ENCODE assay signal across 19 cellular contexts in genomic region chr5:33937017-33937699, GRCh38. TPM values are rescaled to one million over a fixed set of nuclear protein-coding genes. Genes with fewer than 3 reads are reported as not detected.
A peak's percentile ranks its signal among the peaks of the same experiment; 100 is the strongest.
DNase-seq lines count a peak whose midpoint lies in the region; ATAC-seq, FAIRE-seq and TF ChIP-seq lines count a peak whose summit lies in the region.
"Had no signal": no experiment of that assay in that cellular context is flagged by ENCODE, and none has a peak within 500 bp of the region (broad histone marks: within the 10 kb centered on the region; RNA-seq: fewer than 3 reads in every experiment).

No MANE protein-coding gene starts in this region.

- no peak overlapping the region for H2AK5ac ChIP-seq in IMR-90 (ENCODE audit: low read depth, low read length)

- POLR2A ChIA-PET in AG04450 (lab: Yijun Ruan, JAX), result no interaction called here
- POLR2A ChIA-PET in IMR-90 (lab: Charles Lee; ENCODE audit: unreplicated experiment), result no interaction called here
- POLR2A ChIA-PET in endothelial cell of umbilical vein (lab: Charles Lee), result no interaction called here

- peaks cover 15% of the 10 kb centered on the region; the same call in 1 of the 2 replicates for H3K9me3 ChIP-seq in AG04450 (ENCODE audit: control insufficient read depth, insufficient read depth, low read length)
- H3K9me3 ChIP-seq in IMR-90 (ENCODE audit: control insufficient read depth, insufficient read depth, low read length), result peaks cover 5% of the 10 kb centered on the region; the same call in 1 of the 2 replicates
- H3K9me3 ChIP-seq in endothelial cell of umbilical vein (replicated peaks; ENCODE audit: control insufficient read depth, insufficient read depth, low read length), result no peaks in the 10 kb centered on the region
- H3K9me3 ChIP-seq in parathyroid adenoma (ENCODE audit: control insufficient read depth, low read length), result no peaks in the 10 kb centered on the region
- H3K9me3 ChIP-seq in testis, result no peaks in the 10 kb centered on the region
- H3K9me3 ChIP-seq: Peyer's patch had no signal

- TF ChIP-seq CTCF in AG04450 (IDR thresholded peaks at IDR 0.05; ENCODE audit: low read depth, low read length) (no peak), IMR-90 (conservative IDR thresholded peaks at IDR 0.05; ENCODE audit: low read depth, low read length) (no peak), endothelial cell of umbilical vein (IDR thresholded peaks at IDR 0.05; ENCODE audit: extremely low read depth in 1 of 2, insufficient read depth in 1 of 2, low read depth in 1 of 2, low read length in 2 of 2) (no peak), parathyroid adenoma (IDR thresholded peaks at IDR 0.05) (no peak), testis (IDR thresholded peaks at IDR 0.05) (no peak)

- H4K5ac ChIP-seq in IMR-90 (ENCODE audit: low read depth, low read length), result no peak overlapping the region

- H4K20me1 ChIP-seq in IMR-90 (ENCODE audit: insufficient read depth, low read length), result no peaks in the 10 kb centered on the region; the same call in 1 of the 2 replicates
- no peaks in the 10 kb centered on the region for H4K20me1 ChIP-seq in endothelial cell of umbilical vein (replicated peaks; ENCODE audit: control insufficient read depth, extremely low read depth, insufficient read depth, low read length)
- H4K20me1 ChIP-seq: BLaER1 had no signal

- no peak overlapping the region for H3K14ac ChIP-seq in IMR-90 (replicated peaks; ENCODE audit: low read depth, low read length)

- H2BK20ac ChIP-seq in IMR-90 (ENCODE audit: low read depth, low read length), result no peak overlapping the region

- H2BK120ac ChIP-seq in IMR-90 (ENCODE audit: low read depth, low read length), result no peak overlapping the region

- no peak overlapping the region for H3K23ac ChIP-seq in IMR-90 (ENCODE audit: low read depth, low read length)

- 26% methylated on average over 47 of the region's 53 CpGs; no CpG with 5 or more reads in 1 of the 2 experiments for WGBS in IMR-90 (ENCODE audit: extremely low coverage in 2 of 2, insufficient read length in 1 of 2), 2 experiments
- WGBS in testis, 2 donors, result 14 to 17% methylated on average over 20 to 42 of the region's 53 CpGs

- H3K9me1 ChIP-seq in IMR-90 (ENCODE audit: insufficient read depth, low read length) (no peaks in the 10 kb centered on the region), endothelial cell of umbilical vein (replicated peaks; ENCODE audit: control insufficient read depth, extremely low read depth, insufficient read depth, low read length) (no peaks in the 10 kb centered on the region)

- H2BK5ac ChIP-seq in IMR-90 (ENCODE audit: low read depth, low read length, poor library complexity, severe bottlenecking), result no peak overlapping the region

- no peak overlapping the region for H3K4ac ChIP-seq in IMR-90 (ENCODE audit: low read depth, low read length)

- no peak overlapping the region for H2AK9ac ChIP-seq in IMR-90 (replicated peaks; ENCODE audit: low read depth, low read length, poor library complexity)

- H2BK15ac ChIP-seq in IMR-90 (ENCODE audit: low read depth, low read length), result no peak overlapping the region

- FAIRE-seq in endothelial cell of umbilical vein (lab: Jason Lieb, UNC), result no peak
- FAIRE-seq: keratinocyte had no signal

- H3K18ac ChIP-seq in IMR-90 (ENCODE audit: low read depth, low read length), result no peak overlapping the region

- H3K9ac ChIP-seq in IMR-90 (ENCODE audit: low read depth, low read length), result no peak overlapping the region
- H3K9ac ChIP-seq in endothelial cell of umbilical vein (replicated peaks; ENCODE audit: extremely low read depth, insufficient read depth, low read length), result no peak overlapping the region
- H3K9ac ChIP-seq in parathyroid adenoma, result no peak overlapping the region
- H3K9ac ChIP-seq: BLaER1 had no signal

- in situ Hi-C loops in IMR-90 (cut with MboI; ENCODE audit: low sequenced_read_pairs), result no loop called here

- no peak for TF ChIP-seq POLR2A in IMR-90 (IDR thresholded peaks at IDR 0.05; ENCODE audit: low read depth, low read length)
- no peak for TF ChIP-seq POLR2A in endothelial cell of umbilical vein (IDR thresholded peaks at IDR 0.05; ENCODE audit: low read depth, low read length)
- TF ChIP-seq POLR2A in testis (IDR thresholded peaks at IDR 0.05), result no peak

- DNase-seq in AG04450 (ENCODE audit: low read depth, low spot score) (no peak), IMR-90 (no peak), endothelial cell of umbilical vein (ENCODE audit: low read depth, low spot score) (no peak), testis (no peak), left colon (no peak), GM19238 (ENCODE audit: insufficient read length, low spot score) (no peak)
- DNase-seq in natural killer cell treated with Interleukin-12 subunit alpha and Interleukin-12 subunit beta and Interleukin-15 and Interleukin-18, amount 100 ng/mL, for 72 hours (ENCODE audit: low spot score), result no peak
- DNase-seq: activated B cell treated with CpG ODN at 0.5 μM for 24 hours; naive B cell; NCI-H187 treated with DMSO at 0.1 percent for 48 hours; Peyer's patch; stimulated activated CD8-positive, alpha-beta memory T cell treated with anti-CD3 and anti-CD28 coated beads, Interleukin-4, amount 100 ng/mL, for 48 hours; trophoblast cell had no signal

- no peaks in the 10 kb centered on the region for H3K9me3 Mint-ChIP-seq in natural killer cell treated with Interleukin-12 subunit alpha and Interleukin-12 subunit beta and Interleukin-15 and Interleukin-18, amount 100 ng/mL, for 72 hours
- H3K9me3 Mint-ChIP-seq: activated B cell treated with CpG ODN at 0.5 μM for 24 hours, naive B cell had no signal

- no peak overlapping the region for H4K91ac ChIP-seq in IMR-90 (ENCODE audit: insufficient read depth, low read depth, low read length)

- peak overlapping the region; percentile 60 for H3K4me3 ChIP-seq in AG04450 (ENCODE audit: low read depth, low read length)
- peak overlapping the region; percentile 18; the same call in 1 of the 2 replicates for H3K4me3 ChIP-seq in IMR-90 (ENCODE audit: insufficient read depth, low read depth, low read length)
- no peak overlapping the region for H3K4me3 ChIP-seq in endothelial cell of umbilical vein (replicated peaks in 1 of 3; ENCODE audit: insufficient read depth in 1 of 3, low read depth in 1 of 3, low read length in 3 of 3)
- no peak overlapping the region for H3K4me3 ChIP-seq in parathyroid adenoma (ENCODE audit: low read depth, low read length)
- H3K4me3 ChIP-seq in testis, result peak overlapping the region in 1 of 2 donors; percentile 45
- H3K4me3 ChIP-seq: BLaER1 had no signal

- H3K27ac Mint-ChIP-seq in natural killer cell treated with Interleukin-12 subunit alpha and Interleukin-12 subunit beta and Interleukin-15 and Interleukin-18, amount 100 ng/mL, for 72 hours, result no peak overlapping the region
- H3K27ac Mint-ChIP-seq: activated B cell treated with CpG ODN at 0.5 μM for 24 hours, naive B cell had no signal

- H2AFZ ChIP-seq in IMR-90 (replicated peaks; ENCODE audit: low read length, poor library complexity) (peak overlapping the region; percentile 33), endothelial cell of umbilical vein (ENCODE audit: low read depth, low read length) (no peak overlapping the region), parathyroid adenoma (no peak overlapping the region)

- dilution Hi-C loops in IMR-90 (cut with HindIII; ENCODE audit: low sequenced_read_pairs, unreplicated experiment), result no loop called here
- dilution Hi-C loops in endothelial cell of umbilical vein (cut with MboI; ENCODE audit: extremely low pct_ligation_motif_present, low sequenced_read_pairs), result no loop called here

- H3K27me3 Mint-ChIP-seq in natural killer cell treated with Interleukin-12 subunit alpha and Interleukin-12 subunit beta and Interleukin-15 and Interleukin-18, amount 100 ng/mL, for 72 hours, result peaks cover 38 to 58% of the 10 kb centered on the region in 2 donors

- no peak overlapping the region for H4K8ac ChIP-seq in IMR-90 (ENCODE audit: low read depth in 2 of 2, low read length in 2 of 2)

- H3K27me3 ChIP-seq in AG04450 (ENCODE audit: control insufficient read depth, insufficient read depth, low read length) (peaks cover 58% of the 10 kb centered on the region), IMR-90 (ENCODE audit: control insufficient read depth, insufficient read depth, low read length) (peaks cover 53% of the 10 kb centered on the region), endothelial cell of umbilical vein (ENCODE audit: control insufficient read depth in 2 of 2, insufficient read depth in 2 of 2, low read length in 2 of 2) (peaks cover 42 to 49% of the 10 kb centered on the region in 2 experiments), parathyroid adenoma (ENCODE audit: control insufficient read depth, insufficient read depth, low read length) (peaks cover 3% of the 10 kb centered on the region), testis (peaks cover 2% of the 10 kb centered on the region)
- H3K27me3 ChIP-seq: Peyer's patch had no signal

- ATAC-seq in IMR-90 (ENCODE audit: low read depth), result no peak
- no peak for ATAC-seq in left colon
- ATAC-seq in natural killer cell treated with Interleukin-12 subunit alpha and Interleukin-12 subunit beta and Interleukin-15 and Interleukin-18, amount 100 ng/mL, for 72 hours, result no peak

- H3K79me1 ChIP-seq in IMR-90 (ENCODE audit: low read depth in 1 of 2, low read length in 2 of 2), result no peaks in the 10 kb centered on the region

- H3K4me1 Mint-ChIP-seq in natural killer cell treated with Interleukin-12 subunit alpha and Interleukin-12 subunit beta and Interleukin-15 and Interleukin-18, amount 100 ng/mL, for 72 hours (ENCODE audit: low read depth in 2 of 2), result no peaks in the 10 kb centered on the region

- H3K36me3 ChIP-seq in IMR-90 (ENCODE audit: control insufficient read depth, insufficient read depth, low read length) (no peaks in the 10 kb centered on the region), endothelial cell of umbilical vein (ENCODE audit: control insufficient read depth in 2 of 2, extremely low read depth in 1 of 2, insufficient read depth in 2 of 2, low read length in 2 of 2) (no peaks in the 10 kb centered on the region), parathyroid adenoma (ENCODE audit: control insufficient read depth, insufficient read depth, low read length) (no peaks in the 10 kb centered on the region), testis (ENCODE audit: low read depth, missing control alignments) (no peaks in the 10 kb centered on the region)
- H3K36me3 ChIP-seq: BLaER1, Peyer's patch had no signal

- BruUV-seq in IMR-90 (replicated peaks; lab: Mats Ljungman, UMichigan) (no TSS peak), endothelial cell of umbilical vein (replicated peaks; lab: Mats Ljungman, UMichigan) (no TSS peak)

- intact Hi-C loops in IMR-90 (cut with micrococcal nuclease) (loop anchor here (10.0 kb wide), 1 partner anchor 322 kb away; no protein-coding TSS in a partner anchor), endothelial cell of umbilical vein (cut with micrococcal nuclease) (no loop called here), testis (cut with DNase I; ENCODE audit: low total_unique reads) (no loop called here), left colon (cut with DNase I, micrococcal nuclease) (no loop called here)

- CTCF ChIA-PET in AG04450 (lab: Charles Lee) (interaction anchor here (3.0 to 5.1 kb wide), 2 partner anchors 33 to 467 kb away, joined by 21 to 47 read pairs; no protein-coding TSS in a partner anchor), IMR-90 (lab: Yijun Ruan, JAX) (no interaction called here), endothelial cell of umbilical vein (lab: Charles Lee) (interaction anchor here (2.7 to 6.0 kb wide), 4 partner anchors 33 to 502 kb away, joined by 19 to 345 read pairs (median 51); no protein-coding TSS in a partner anchor)

- H3K79me2 ChIP-seq in endothelial cell of umbilical vein (ENCODE audit: control insufficient read depth, insufficient read depth, low read length) (no peaks in the 10 kb centered on the region), parathyroid adenoma (no peaks in the 10 kb centered on the region)

- no peak overlapping the region for H3K56ac ChIP-seq in IMR-90 (ENCODE audit: extremely low read depth, insufficient read depth, low read length)

- no peak overlapping the region for H3K27ac ChIP-seq in AG04450 (ENCODE audit: low read depth, low read length)
- no peak overlapping the region for H3K27ac ChIP-seq in IMR-90 (ENCODE audit: insufficient read depth, low read length)
- no peak overlapping the region for H3K27ac ChIP-seq in endothelial cell of umbilical vein (ENCODE audit: insufficient read depth, low read depth, low read length)
- no peak overlapping the region for H3K27ac ChIP-seq in parathyroid adenoma
- H3K27ac ChIP-seq in testis, result no peak overlapping the region
- H3K27ac ChIP-seq: BLaER1, Peyer's patch had no signal

- H3K4me1 ChIP-seq in IMR-90 (ENCODE audit: control insufficient read depth, insufficient read depth, low read length) (no peaks in the 10 kb centered on the region), endothelial cell of umbilical vein (ENCODE audit: control insufficient read depth, extremely low read depth, insufficient read depth, low read length) (peaks cover 14% of the 10 kb centered on the region), parathyroid adenoma (no peaks in the 10 kb centered on the region), testis (peaks cover 7% of the 10 kb centered on the region)
- H3K4me1 ChIP-seq: BLaER1, Peyer's patch had no signal

- no peak overlapping the region for H3K4me3 Mint-ChIP-seq in natural killer cell treated with Interleukin-12 subunit alpha and Interleukin-12 subunit beta and Interleukin-15 and Interleukin-18, amount 100 ng/mL, for 72 hours
- H3K4me3 Mint-ChIP-seq: activated B cell treated with CpG ODN at 0.5 μM for 24 hours, naive B cell had no signal

- TF ChIP-seq RAD21 in IMR-90 (IDR thresholded peaks at IDR 0.05; ENCODE audit: low read length), result no peak

- H3K36me3 Mint-ChIP-seq in natural killer cell treated with Interleukin-12 subunit alpha and Interleukin-12 subunit beta and Interleukin-15 and Interleukin-18, amount 100 ng/mL, for 72 hours, result no peaks in the 10 kb centered on the region
- H3K36me3 Mint-ChIP-seq: naive B cell had no signal

- H3K4me2 ChIP-seq in IMR-90 (ENCODE audit: low read depth, low read length) (peak overlapping the region; percentile 100), endothelial cell of umbilical vein (ENCODE audit: insufficient read depth, low read length) (peak overlapping the region; percentile 1), parathyroid adenoma (ENCODE audit: low read length) (peak overlapping the region; percentile 65)
- H3K4me2 ChIP-seq: BLaER1 had no signal

RNA-seq across cellular contexts. Expression of gene RXFP3, which starts 1.0 kb away (rescaled TPM):
- polyA plus RNA-seq in AG04450 (2011; rRNA removed) (not detected in 2 replicates), IMR-90 (2012; rRNA removed) (not detected in 2 replicates), endothelial cell of umbilical vein (not detected in 2 replicates), testis (ENCODE audit: insufficient read depth, low read depth, low replicate concordance) (not detected)
- not detected in 2 replicates for polyA minus RNA-seq in AG04450 (2011; rRNA and poly(A)+ RNA removed)
- total RNA-seq in IMR-90 (2012; rRNA removed) (not detected in 2 replicates), endothelial cell of umbilical vein (not detected in 2 replicates), testis (not detected), left colon (not detected)
- polyA plus RNA-seq in IMR-90 (2012; cell fraction: cytosol; rRNA removed), result not detected in 2 replicates
- polyA plus RNA-seq in IMR-90 (2012; cell fraction: nucleus; rRNA removed; ENCODE audit: low replicate concordance), result not detected in 2 replicates
- not detected in 2 replicates for polyA plus RNA-seq in endothelial cell of umbilical vein (2011; cell fraction: cytosol; rRNA removed)
- not detected in 2 replicates for polyA plus RNA-seq in endothelial cell of umbilical vein (2011; cell fraction: nucleus; rRNA removed)
- not detected in 2 replicates for polyA plus RNA-seq in endothelial cell of umbilical vein (2012)
- not detected in 2 replicates for polyA minus RNA-seq in endothelial cell of umbilical vein
- not detected for polyA minus RNA-seq in endothelial cell of umbilical vein (2011; cell fraction: cytosol; rRNA and poly(A)+ RNA removed)
- polyA minus RNA-seq in endothelial cell of umbilical vein (2011; cell fraction: nucleus; rRNA and poly(A)+ RNA removed), result not detected in 2 replicates
- total RNA-seq in natural killer cell treated with Interleukin-12 subunit alpha and Interleukin-12 subunit beta and Interleukin-15 and Interleukin-18, amount 100 ng/mL, for 72 hours, result not detected
- total RNA-seq: activated B cell treated with CpG ODN at 0.5 μM for 24 hours; HT-29; Peyer's patch; right cardiac atrium; T-helper 1 cell treated with Interleukin-12 subunit alpha and Interleukin-12 subunit beta and Interleukin-4 antibody, amounts not matched to agents 30 ng/mL and 1 ng/mL, for 36 hours had no signal
- polyA plus RNA-seq: keratinocyte, right cardiac atrium had no signal

RNA-seq across cellular contexts. Expression of gene ADAMTS12, which starts 45.4 kb away (rescaled TPM):
- 46.8 and 47.6 TPM in 2 replicates for polyA plus RNA-seq in AG04450 (2011; rRNA removed)
- polyA minus RNA-seq in AG04450 (2011; rRNA and poly(A)+ RNA removed), result 111 and 145 TPM in 2 replicates
- total RNA-seq in IMR-90 (2012; rRNA removed), result 49.2 and 51.3 TPM in 2 replicates
- 24.3 and 27.3 TPM in 2 replicates for polyA plus RNA-seq in IMR-90 (2012; rRNA removed)
- 11.0 and 16.9 TPM in 2 replicates for polyA plus RNA-seq in IMR-90 (2012; cell fraction: cytosol; rRNA removed)
- polyA plus RNA-seq in IMR-90 (2012; cell fraction: nucleus; rRNA removed; ENCODE audit: low replicate concordance), result 11.0 and 24.1 TPM in 2 replicates
- 0.88 TPM in 1 of 2 replicates, not detected in the other for total RNA-seq in endothelial cell of umbilical vein
- not detected in 2 replicates for polyA plus RNA-seq in endothelial cell of umbilical vein
- 0.04 TPM in 2 replicates for polyA plus RNA-seq in endothelial cell of umbilical vein (2011; cell fraction: cytosol; rRNA removed)
- polyA plus RNA-seq in endothelial cell of umbilical vein (2011; cell fraction: nucleus; rRNA removed), result not detected in 2 replicates
- 1.8 and 3.0 TPM in 2 replicates for polyA plus RNA-seq in endothelial cell of umbilical vein (2012)
- 0.19 TPM in 1 of 2 replicates, not detected in the other for polyA minus RNA-seq in endothelial cell of umbilical vein
- not detected for polyA minus RNA-seq in endothelial cell of umbilical vein (2011; cell fraction: cytosol; rRNA and poly(A)+ RNA removed)
- not detected in 2 replicates for polyA minus RNA-seq in endothelial cell of umbilical vein (2011; cell fraction: nucleus; rRNA and poly(A)+ RNA removed)
- 1 to 10 TPM; 7.5 to 9.3 TPM for total RNA-seq in testis
- 4.9 TPM for polyA plus RNA-seq in testis (ENCODE audit: insufficient read depth, low read depth, low replicate concordance)
- total RNA-seq in left colon, result 1 to 10 TPM in 1 of 2 donors, under 1 TPM in 1; 0.21 to 1.2 TPM
- not detected for total RNA-seq in natural killer cell treated with Interleukin-12 subunit alpha and Interleukin-12 subunit beta and Interleukin-15 and Interleukin-18, amount 100 ng/mL, for 72 hours
- total RNA-seq: activated B cell treated with CpG ODN at 0.5 μM for 24 hours; HT-29; T-helper 1 cell treated with Interleukin-12 subunit alpha and Interleukin-12 subunit beta and Interleukin-4 antibody, amounts not matched to agents 30 ng/mL and 1 ng/mL, for 36 hours had no signal

RNA-seq across cellular contexts. Expression of gene SLC45A2, which starts 47.3 kb away (rescaled TPM):
- polyA plus RNA-seq in AG04450 (2011; rRNA removed), result not detected in 2 replicates
- not detected in 2 replicates for polyA minus RNA-seq in AG04450 (2011; rRNA and poly(A)+ RNA removed)
- not detected in 2 replicates for total RNA-seq in IMR-90 (2012; rRNA removed)
- 0.07 TPM in 1 of 2 replicates, not detected in the other for polyA plus RNA-seq in IMR-90 (2012; rRNA removed)
- 0.02 TPM in 1 of 2 replicates, not detected in the other for polyA plus RNA-seq in IMR-90 (2012; cell fraction: cytosol; rRNA removed)
- 0.06 and 0.09 TPM in 2 replicates for polyA plus RNA-seq in IMR-90 (2012; cell fraction: nucleus; rRNA removed; ENCODE audit: low replicate concordance)
- total RNA-seq in endothelial cell of umbilical vein, result not detected in 2 replicates
- polyA plus RNA-seq in endothelial cell of umbilical vein, result not detected in 2 replicates
- polyA plus RNA-seq in endothelial cell of umbilical vein (2011; cell fraction: cytosol; rRNA removed), result not detected in 2 replicates
- 0.24 TPM in 1 of 2 replicates, not detected in the other for polyA plus RNA-seq in endothelial cell of umbilical vein (2011; cell fraction: nucleus; rRNA removed)
- polyA plus RNA-seq in endothelial cell of umbilical vein (2012), result not detected in 2 replicates
- 0.68 TPM in 1 of 2 replicates, not detected in the other for polyA minus RNA-seq in endothelial cell of umbilical vein
- polyA minus RNA-seq in endothelial cell of umbilical vein (2011; cell fraction: cytosol; rRNA and poly(A)+ RNA removed), result not detected
- polyA minus RNA-seq in endothelial cell of umbilical vein (2011; cell fraction: nucleus; rRNA and poly(A)+ RNA removed), result 0.29 and 1.1 TPM in 2 replicates
- 1 to 10 TPM in 1 of 2 donors, under 1 TPM in 1; 0.93 to 1.6 TPM for total RNA-seq in testis
- 2.0 TPM for polyA plus RNA-seq in testis (ENCODE audit: insufficient read depth, low read depth, low replicate concordance)
- total RNA-seq in left colon, result under 1 TPM; 0.73 to 0.75 TPM
- total RNA-seq in natural killer cell treated with Interleukin-12 subunit alpha and Interleukin-12 subunit beta and Interleukin-15 and Interleukin-18, amount 100 ng/mL, for 72 hours, result under 1 TPM in 1 of 2 donors, not detected in 1; 0.56 TPM
- total RNA-seq: activated B cell treated with CpG ODN at 0.5 μM for 24 hours; HT-29; Peyer's patch; T-helper 1 cell treated with Interleukin-12 subunit alpha and Interleukin-12 subunit beta and Interleukin-4 antibody, amounts not matched to agents 30 ng/mL and 1 ng/mL, for 36 hours had no signal

Comparison
In these comparisons a context has a peak if more than half of its experiments do, and no peak if none do; other contexts are left out.
1. H3K4me3 ChIP-seq: peak in AG04450 (single experiment) and IMR-90 (single experiment); none in endothelial cell of umbilical vein (0 of 3) and parathyroid adenoma (single experiment).
2. H3K4me2 ChIP-seq: peak in every context shown above with its lines; median percentile 100 in IMR-90; 65 in parathyroid adenoma; 1 in endothelial cell of umbilical vein.